31 cellular contexts compared by ENCODE assay signal in genomic region chr5:177141496-177141895, GRCh38. TPM values are rescaled to one million over a fixed set of nuclear protein-coding genes. Genes with fewer than 3 reads are reported as not detected.
DNase-seq lines count a peak whose midpoint lies in the region; ATAC-seq, FAIRE-seq and TF ChIP-seq lines count a peak whose summit lies in the region.
"Had no signal": no experiment of that assay in that cellular context is flagged by ENCODE, and none has a peak within 500 bp of the region (broad histone marks: within the 10 kb centered on the region; RNA-seq: fewer than 3 reads in every experiment).

No MANE protein-coding gene starts in this region.

- no peak for TF ChIP-seq CTCF in CD4-positive, alpha-beta T cell (IDR thresholded peaks at IDR 0.05)
- TF ChIP-seq CTCF in GM12878 (IDR thresholded peaks at IDR 0.05 in 2 of 3, conservative IDR thresholded peaks at IDR 0.05 in 1 of 3; ENCODE audit: control insufficient read depth in 2 of 3, extremely low read depth in 1 of 3, insufficient read depth in 1 of 3, low read depth in 3 of 3, low read length in 3 of 3) (no peak), nephron (IDR thresholded peaks at IDR 0.05; ENCODE audit: unreplicated experiment in 3 of 3) (no peak)

- no peak for DNase-seq in CD4-positive, alpha-beta T cell
- no peak for DNase-seq in CD8-positive, alpha-beta memory T cell
- DNase-seq in GM12878 (ENCODE audit: low read depth, low spot score) (no peak), NCI-H82 treated with DMSO at 0.1 percent for 48 hours (lab: John Stamatoyannopoulos, UW; ENCODE audit: unreplicated experiment) (no peak), NCI-H2171 (lab: John Stamatoyannopoulos, UW) (no peak), DMS153 (lab: John Stamatoyannopoulos, UW) (no peak)
- DNase-seq: activated CD4-positive, CD25-positive, alpha-beta regulatory T cell treated with anti-CD3 and anti-CD28 coated beads, Interleukin-2, amount 50 U/mL, for 72 hours; activated CD8-positive, alpha-beta T cell treated with anti-CD3 and anti-CD28 coated beads, Interleukin-2, amount 10 ng/mL, durations not matched to agents 7 days and 5 days; activated naive CD4-positive, alpha-beta T cell treated with anti-CD3 and anti-CD28 coated beads, Interleukin-2, amount 10 ng/mL, durations not matched to agents 7 days and 5 days; anterior cingulate cortex; C1 segment of cervical spinal cord; EL; foreskin keratinocyte; H7; mesendoderm; NCI-H1092; NCI-H187 treated with DMSO at 0.1 percent for 48 hours; NCI-H526 treated with DMSO at 0.1 percent for 48 hours; occipital lobe; SHP77 treated with DMSO at 0.1 percent for 48 hours; SW 1271 had no signal

- no peak overlapping the region for H3K4me3 ChIP-seq in CD8-positive, alpha-beta memory T cell (ENCODE audit: low read length)
- H3K4me3 ChIP-seq in GM12878 = no peak overlapping the region
- H3K4me3 ChIP-seq: coronary artery, esophagus muscularis mucosa, hepatocyte, thoracic aorta had no signal

- no peak for FAIRE-seq in GM12878 (lab: Jason Lieb, UNC)
- FAIRE-seq: GM12891, TTC549 had no signal

- intact Hi-C loops in CD4-positive, alpha-beta T cell (cut with DNase I, micrococcal nuclease) = no loop called here
- intact Hi-C loops in GM12878 (cut with micrococcal nuclease; ENCODE audit: unreplicated experiment) = no loop called here

- H4K20me1 ChIP-seq in GM12878 (ENCODE audit: control insufficient read depth, insufficient read depth) = no peaks in the 10 kb centered on the region

- no peak overlapping the region for H3K9ac ChIP-seq in GM12878 (ENCODE audit: control insufficient read depth, insufficient read depth, low read length)

- peaks cover 80% of the 10 kb centered on the region for H3K36me3 Mint-ChIP-seq in CD4-positive, alpha-beta T cell (ENCODE audit: low read depth)
- peaks cover 8 to 70% (median 13%) of the 10 kb centered on the region in 3 donors for H3K36me3 Mint-ChIP-seq in CD8-positive, alpha-beta memory T cell
- H3K36me3 Mint-ChIP-seq in nephron (ENCODE audit: low read depth) = peaks cover 79% of the 10 kb centered on the region

- TF ChIP-seq POLR2A in GM12878 (IDR thresholded peaks at IDR 0.05; ENCODE audit: low read depth, low read length) = no peak

- no peak for TF ChIP-seq EP300 in GM12878 (IDR thresholded peaks at IDR 0.05; ENCODE audit: borderline replicate concordance in 1 of 2, control insufficient read depth in 1 of 2, low read depth in 2 of 2, low read length in 2 of 2)

- 69% methylated on average over 3 of the region's 3 CpGs for WGBS in GM12878 (ENCODE audit: insufficient coverage, insufficient replicate concordance, low lambda C conversion rate, missing lambda C conversion rate)

- H2AFZ ChIP-seq in GM12878 (ENCODE audit: control insufficient read depth, low read depth, low read length) = no peak overlapping the region
- H2AFZ ChIP-seq: hepatocyte had no signal

- no peak for TF ChIP-seq RAD21 in GM12878 (IDR thresholded peaks at IDR 0.05; ENCODE audit: insufficient read depth, low read depth, low read length)

- H3K27ac ChIP-seq in CD4-positive, alpha-beta T cell (ENCODE audit: low read depth, low read length) = no peak overlapping the region
- no peak overlapping the region for H3K27ac ChIP-seq in CD8-positive, alpha-beta memory T cell (ENCODE audit: low read depth, low read length)
- H3K27ac ChIP-seq in GM12878 (ENCODE audit: control insufficient read depth, insufficient read depth) = no peak overlapping the region
- H3K27ac ChIP-seq: coronary artery, esophagus muscularis mucosa, foreskin keratinocyte, hepatocyte, thoracic aorta had no signal

- peak overlapping the region; percentile 38; the same call in 1 of the 2 replicates for H3K4me2 ChIP-seq in GM12878 (ENCODE audit: control insufficient read depth, insufficient read depth)
- H3K4me2 ChIP-seq: hepatocyte had no signal

- H3K9me3 Mint-ChIP-seq in CD4-positive, alpha-beta T cell = no peaks in the 10 kb centered on the region
- no peaks in the 10 kb centered on the region for H3K9me3 Mint-ChIP-seq in CD8-positive, alpha-beta memory T cell
- H3K9me3 Mint-ChIP-seq in nephron = no peaks in the 10 kb centered on the region
- H3K9me3 Mint-ChIP-seq: activated naive CD4-positive, alpha-beta T cell treated with anti-CD3 and anti-CD28 coated beads, Interleukin-2, amount 10 ng/mL, durations not matched to agents 7 days and 5 days; stimulated activated naive CD8-positive, alpha-beta T cell treated with anti-CD3 and anti-CD28 coated beads, Interleukin-15, Interleukin-2, amounts not matched to agents 100 ng/mL and 50 ng/mL, for 24 hours had no signal

- peak overlapping the region; percentile 9 for H3K27ac Mint-ChIP-seq in CD4-positive, alpha-beta T cell
- H3K27ac Mint-ChIP-seq in CD8-positive, alpha-beta memory T cell = peak overlapping the region in 5 of 8 donors; percentile 25 to 68 (median 52)
- peak overlapping the region in 2 of 3 experiments; percentile 3 to 18 for H3K27ac Mint-ChIP-seq in nephron
- H3K27ac Mint-ChIP-seq: activated CD8-positive, alpha-beta T cell treated with anti-CD3 and anti-CD28 coated beads, Interleukin-2, amount 10 ng/mL, durations not matched to agents 7 days and 5 days; activated naive CD4-positive, alpha-beta T cell treated with anti-CD3 and anti-CD28 coated beads, Interleukin-2, amount 10 ng/mL, durations not matched to agents 7 days and 5 days; stimulated activated naive CD8-positive, alpha-beta T cell treated with anti-CD3 and anti-CD28 coated beads, Interleukin-15, Interleukin-2, amounts not matched to agents 100 ng/mL and 50 ng/mL, for 24 hours had no signal

- H3K79me2 ChIP-seq in GM12878 (ENCODE audit: control insufficient read depth, insufficient read depth, low read length) = peaks cover 54% of the 10 kb centered on the region

- RAD21 ChIA-PET in GM12878 (lab: Charles Lee; ENCODE audit: unreplicated experiment) = no interaction called here

- CTCF ChIA-PET in CD4-positive, alpha-beta T cell (lab: Charles Lee) = interaction anchor here (1.9 kb wide), 1 partner anchor 28 kb away, joined by 4 read pairs; no protein-coding TSS in a partner anchor
- CTCF ChIA-PET in CD8-positive, alpha-beta memory T cell (lab: Charles Lee) = no interaction called here
- CTCF ChIA-PET in GM12878 (lab: Yijun Ruan, JAX) = no interaction called here

- no peak overlapping the region for H3K4me3 Mint-ChIP-seq in CD4-positive, alpha-beta T cell
- peak overlapping the region in 3 of 7 donors; percentile 21 to 76 (median 32) for H3K4me3 Mint-ChIP-seq in CD8-positive, alpha-beta memory T cell
- H3K4me3 Mint-ChIP-seq in nephron = no peak overlapping the region
- H3K4me3 Mint-ChIP-seq: activated CD8-positive, alpha-beta T cell treated with anti-CD3 and anti-CD28 coated beads, Interleukin-2, amount 10 ng/mL, durations not matched to agents 7 days and 5 days; activated naive CD4-positive, alpha-beta T cell treated with anti-CD3 and anti-CD28 coated beads, Interleukin-2, amount 10 ng/mL, durations not matched to agents 7 days and 5 days; stimulated activated naive CD8-positive, alpha-beta T cell treated with anti-CD3 and anti-CD28 coated beads, Interleukin-15, Interleukin-2, amounts not matched to agents 100 ng/mL and 50 ng/mL, for 24 hours had no signal

- H3K9me3 ChIP-seq in CD4-positive, alpha-beta T cell (ENCODE audit: control insufficient read depth, low read length) = no peaks in the 10 kb centered on the region
- H3K9me3 ChIP-seq in CD8-positive, alpha-beta memory T cell (ENCODE audit: low read length) = no peaks in the 10 kb centered on the region
- H3K9me3 ChIP-seq in GM12878 (replicated peaks; ENCODE audit: control insufficient read depth, insufficient read depth, low read length) = no peaks in the 10 kb centered on the region
- H3K9me3 ChIP-seq: esophagus muscularis mucosa, thoracic aorta had no signal

- in situ Hi-C loops in GM12878 (cut with MboI) = no loop called here

- H3K27me3 Mint-ChIP-seq in CD4-positive, alpha-beta T cell = no peaks in the 10 kb centered on the region
- no peaks in the 10 kb centered on the region for H3K27me3 Mint-ChIP-seq in CD8-positive, alpha-beta memory T cell
- peaks cover 4% of the 10 kb centered on the region for H3K27me3 Mint-ChIP-seq in nephron (ENCODE audit: low read depth)
- H3K27me3 Mint-ChIP-seq: activated naive CD4-positive, alpha-beta T cell treated with anti-CD3 and anti-CD28 coated beads, Interleukin-2, amount 10 ng/mL, durations not matched to agents 7 days and 5 days; stimulated activated naive CD8-positive, alpha-beta T cell treated with anti-CD3 and anti-CD28 coated beads, Interleukin-15, Interleukin-2, amounts not matched to agents 100 ng/mL and 50 ng/mL, for 24 hours had no signal

- BruUV-seq in GM12878 (replicated peaks; lab: Mats Ljungman, UMichigan) = no TSS peak

- H3K36me3 ChIP-seq in CD8-positive, alpha-beta memory T cell (ENCODE audit: insufficient read depth, low read length) = peaks cover 13% of the 10 kb centered on the region
- H3K36me3 ChIP-seq in GM12878 (ENCODE audit: control insufficient read depth in 2 of 2, insufficient read depth in 2 of 2, low read length in 1 of 2) = peaks cover 0 to 18% of the 10 kb centered on the region in 2 experiments; a peak in 3 of 4 replicates

- SMC1A ChIA-PET in GM12878 (lab: Charles Lee; ENCODE audit: uncharacterized antibody, unreplicated experiment) = no interaction called here

- H3K4me1 Mint-ChIP-seq in CD4-positive, alpha-beta T cell (ENCODE audit: low read depth) = peaks cover 52% of the 10 kb centered on the region
- peaks cover 47 to 71% (median 57%) of the 10 kb centered on the region in 3 donors for H3K4me1 Mint-ChIP-seq in CD8-positive, alpha-beta memory T cell
- H3K4me1 Mint-ChIP-seq in nephron = peaks cover 31% of the 10 kb centered on the region

- POLR2A ChIA-PET in CD4-positive, alpha-beta T cell (lab: Charles Lee) = no interaction called here
- POLR2A ChIA-PET in CD8-positive, alpha-beta memory T cell (lab: Charles Lee) = no interaction called here
- POLR2A ChIA-PET in GM12878 (lab: Charles Lee) = no interaction called here

- no peaks in the 10 kb centered on the region for H3K27me3 ChIP-seq in CD4-positive, alpha-beta T cell (ENCODE audit: control insufficient read depth, insufficient read depth, low read length)
- no peaks in the 10 kb centered on the region for H3K27me3 ChIP-seq in CD8-positive, alpha-beta memory T cell (ENCODE audit: insufficient read depth, low read length, poor library complexity, severe bottlenecking)
- H3K27me3 ChIP-seq in GM12878 (replicated peaks in 1 of 2; ENCODE audit: control insufficient read depth in 2 of 2, insufficient read depth in 2 of 2, low read length in 1 of 2) = no peaks in the 10 kb centered on the region
- H3K27me3 ChIP-seq: esophagus muscularis mucosa, foreskin keratinocyte, hepatocyte had no signal

- no peak for ATAC-seq in CD4-positive, alpha-beta T cell (ENCODE audit: poor library complexity)
- peak; percentile 51 for ATAC-seq in GM12878
- no peak for ATAC-seq in GM21526 (IDR thresholded peaks at IDR 0.05; ENCODE audit: low FRiP score, unreplicated experiment)
- ATAC-seq: activated CD8-positive, alpha-beta T cell treated with anti-CD3 and anti-CD28 coated beads, Interleukin-2, amount 10 ng/mL, durations not matched to agents 7 days and 5 days; foreskin keratinocyte; Panc1 had no signal

- peaks cover 37% of the 10 kb centered on the region for H3K4me1 ChIP-seq in CD8-positive, alpha-beta memory T cell (ENCODE audit: insufficient read depth, low read length)
- H3K4me1 ChIP-seq in GM12878 (ENCODE audit: control insufficient read depth, insufficient read depth, low read length) = peaks cover 11% of the 10 kb centered on the region

RNA-seq across cellular contexts. Expression of gene NSD1, which starts 7.9 kb away (rescaled TPM):
- 10 to 100 TPM; 87.6 to 93.3 TPM for total RNA-seq in CD4-positive, alpha-beta T cell
- total RNA-seq in CD8-positive, alpha-beta memory T cell = 10 to 100 TPM; 86.7 to 93.1 TPM
- 48.7 TPM for polyA plus RNA-seq in CD8-positive, alpha-beta memory T cell
- total RNA-seq in GM12878 (2013; cell fraction: nucleolus; rRNA removed) = 210 and 218 TPM in 2 replicates
- total RNA-seq in GM12878 (2014; rRNA removed) = 39.2 and 40.0 TPM in 2 replicates
- 35.8 and 38.5 TPM in 2 replicates for total RNA-seq in GM12878 (2014; rRNA removed; fragmentation: Illumina TruSeq; extraction: Trizol)
- 49.9 and 57.9 TPM in 2 replicates for total RNA-seq in GM12878 (2021)
- 10.5 TPM for polyA plus RNA-seq in GM12878 (2011; ENCODE audit: low read depth)
- polyA plus RNA-seq in GM12878 (2011; rRNA removed) = 21.5 and 26.9 TPM in 2 replicates
- polyA plus RNA-seq in GM12878 (2011; cell fraction: cytosol; rRNA removed) = 13.1 and 13.2 TPM in 2 replicates
- 27.2 and 34.1 TPM in 2 replicates for polyA plus RNA-seq in GM12878 (2011; cell fraction: nucleus; rRNA removed)
- 13.2 and 16.4 TPM in 2 replicates for polyA plus RNA-seq in GM12878 (2012)
- polyA plus RNA-seq in GM12878 (2014; fragmentation: Illumina TruSeq; extraction: Trizol) = 25.1 and 27.2 TPM in 2 replicates
- 10 to 100 TPM in 1 of 2 experiments, 1 to 10 TPM in 1; 7.0 to 13.1 TPM for polyA plus RNA-seq in GM12878 (2014; fragmentation: Nextera tagmentation; extraction: Ambion mirVana)
- polyA plus RNA-seq in GM12878 (2014; rRNA removed) = 20.5 and 23.8 TPM in 2 replicates
- 10 to 100 TPM; 39.5 to 50.5 TPM for polyA plus RNA-seq in GM12878 (2016; fragmentation: Nextera tagmentation; extraction: Ambion mirVana)
- 42.7 and 44.5 TPM in 2 replicates for polyA minus RNA-seq in GM12878 (2011; rRNA and poly(A)+ RNA removed)
- polyA minus RNA-seq in GM12878 (2011; cell fraction: cytosol; rRNA and poly(A)+ RNA removed) = 18.0 and 18.8 TPM in 2 replicates
- 50.7 and 102 TPM in 2 replicates for polyA minus RNA-seq in GM12878 (2011; cell fraction: nucleus; rRNA and poly(A)+ RNA removed)

RNA-seq across cellular contexts. Expression of gene FGFR4, which starts 54.8 kb away (rescaled TPM):
- total RNA-seq in CD4-positive, alpha-beta T cell = 1 to 10 TPM; 2.8 to 3.1 TPM
- 1 to 10 TPM in 1 of 2 experiments, under 1 TPM in 1; 0.42 to 1.2 TPM for total RNA-seq in CD8-positive, alpha-beta memory T cell
- polyA plus RNA-seq in CD8-positive, alpha-beta memory T cell = 0.29 TPM
- 0.44 TPM in 1 of 2 replicates, not detected in the other for total RNA-seq in GM12878 (2013; cell fraction: nucleolus; rRNA removed)
- total RNA-seq in GM12878 (2014; rRNA removed) (0.17 TPM in 1 of 2 replicates, not detected in the other), GM12878 (2014; rRNA removed; fragmentation: Illumina TruSeq; extraction: Trizol) (not detected in 2 replicates), GM12878 (2021) (0.77 and 1.6 TPM in 2 replicates)
- polyA plus RNA-seq in GM12878 (2011; ENCODE audit: low read depth) = 0.68 TPM
- polyA plus RNA-seq in GM12878 (2011; rRNA removed) (0.18 TPM in 1 of 2 replicates, not detected in the other), GM12878 (2014; fragmentation: Illumina TruSeq; extraction: Trizol) (not detected in 2 replicates), GM12878 (2014; fragmentation: Nextera tagmentation; extraction: Ambion mirVana) (not detected), GM12878 (2014; rRNA removed) (0.13 and 0.33 TPM in 2 replicates), GM12878 (2016; fragmentation: Nextera tagmentation; extraction: Ambion mirVana) (under 1 TPM in 1 of 2 experiments, not detected in 1; 0.28 TPM)
- 0.10 and 0.32 TPM in 2 replicates for polyA plus RNA-seq in GM12878 (2011; cell fraction: cytosol; rRNA removed)
- polyA plus RNA-seq in GM12878 (2011; cell fraction: nucleus; rRNA removed) = 0.66 and 1.1 TPM in 2 replicates
- 0.35 and 0.87 TPM in 2 replicates for polyA plus RNA-seq in GM12878 (2012)
- polyA minus RNA-seq in GM12878 (2011; rRNA and poly(A)+ RNA removed) = 0.95 and 1.9 TPM in 2 replicates
- not detected in 2 replicates for polyA minus RNA-seq in GM12878 (2011; cell fraction: cytosol; rRNA and poly(A)+ RNA removed)
- polyA minus RNA-seq in GM12878 (2011; cell fraction: nucleus; rRNA and poly(A)+ RNA removed) = 0.48 TPM in 1 of 2 replicates, not detected in the other
